In genomic region chr17:76333673-76334505, GRCh38 we compare ENCODE assay signal across 17 cellular contexts.
"Had no signal": no experiment of that assay in that cellular context is flagged by ENCODE, and none has a peak within 500 bp of the region (broad histone marks: within the 10 kb centered on the region; RNA-seq: fewer than 3 reads in every experiment).

No MANE protein-coding gene starts in this region.

- H3K4me1 ChIP-seq: foreskin keratinocyte, vagina had no signal

- H3K9me3 Mint-ChIP-seq: activated CD4-positive, alpha-beta memory T cell treated with anti-CD3 and anti-CD28 coated beads, Interleukin-2, amount 10 ng/mL, durations not matched to agents 7 days and 5 days; activated naive CD4-positive, alpha-beta T cell treated with anti-CD3 and anti-CD28 coated beads, Interleukin-2, amount 50 U/mL, for 72 hours; activated T-cell treated with anti-CD3 and anti-CD28 coated beads, Interleukin-2, amount 50 U/mL, for 4 hours; natural killer cell treated with Interleukin-12 subunit alpha and Interleukin-12 subunit beta and Interleukin-15 and Interleukin-18, amount 100 ng/mL, for 72 hours; stimulated activated naive B cell treated with anti-CD40 and anti-IgM and Interleukin-4, amounts not matched to agents 10 μg/mL and 1 μg/mL and 100 μg/mL, for 72 hours had no signal

- H3K9me3 ChIP-seq: psoas muscle, tibial artery, vagina had no signal

- H3K27ac ChIP-seq: foreskin keratinocyte, psoas muscle, tibial artery, vagina had no signal

- ATAC-seq: activated naive CD4-positive, alpha-beta T cell treated with anti-CD3 and anti-CD28 coated beads, Interleukin-2, amount 50 U/mL, for 72 hours; activated T-cell treated with anti-CD3 and anti-CD28 coated beads, Interleukin-2, amount 50 U/mL, for 4 hours; foreskin keratinocyte; natural killer cell treated with Interleukin-12 subunit alpha and Interleukin-12 subunit beta and Interleukin-15 and Interleukin-18, amount 100 ng/mL, for 72 hours; psoas muscle; stimulated activated naive B cell treated with anti-CD40 and anti-IgM and Interleukin-4, amounts not matched to agents 10 μg/mL and 1 μg/mL and 100 μg/mL, for 72 hours had no signal

- H3K27me3 Mint-ChIP-seq: activated CD4-positive, alpha-beta memory T cell treated with anti-CD3 and anti-CD28 coated beads, Interleukin-2, amount 10 ng/mL, durations not matched to agents 7 days and 5 days; natural killer cell treated with Interleukin-12 subunit alpha and Interleukin-12 subunit beta and Interleukin-15 and Interleukin-18, amount 100 ng/mL, for 72 hours; stimulated activated naive B cell treated with anti-CD40 and anti-IgM and Interleukin-4, amounts not matched to agents 10 μg/mL and 1 μg/mL and 100 μg/mL, for 72 hours had no signal

- H3K27me3 ChIP-seq: foreskin keratinocyte, tibial artery, vagina had no signal

- DNase-seq: activated CD4-positive, alpha-beta memory T cell treated with anti-CD3 and anti-CD28 coated beads, Interleukin-2, amount 10 ng/mL, durations not matched to agents 7 days and 5 days; activated gamma-delta T cell; activated T-cell treated with anti-CD3 and anti-CD28 coated beads, Interleukin-2, amount 50 U/mL, for 4 hours; cerebellar nuclear complex; effector CD8-positive, alpha-beta T cell; foreskin keratinocyte; glutamatergic neuron; kidney glomerular epithelial cell; mesendoderm; psoas muscle; stimulated activated CD4-positive, alpha-beta T cell treated with anti-CD3 and anti-CD28 coated beads, Interleukin-2, amount 100 ng/mL, for 48 hours; stimulated activated naive B cell treated with anti-CD40 and anti-IgM and Interleukin-4, amounts not matched to agents 10 μg/mL and 1 μg/mL and 100 μg/mL, for 72 hours; T1000 had no signal

- H3K4me3 ChIP-seq: psoas muscle, tibial artery, vagina had no signal

- H3K4me3 Mint-ChIP-seq: activated CD4-positive, alpha-beta memory T cell treated with anti-CD3 and anti-CD28 coated beads, Interleukin-2, amount 10 ng/mL, durations not matched to agents 7 days and 5 days; activated T-cell treated with anti-CD3 and anti-CD28 coated beads, Interleukin-2, amount 50 U/mL, for 4 hours; natural killer cell treated with Interleukin-12 subunit alpha and Interleukin-12 subunit beta and Interleukin-15 and Interleukin-18, amount 100 ng/mL, for 72 hours; stimulated activated naive B cell treated with anti-CD40 and anti-IgM and Interleukin-4, amounts not matched to agents 10 μg/mL and 1 μg/mL and 100 μg/mL, for 72 hours had no signal

- H3K36me3 Mint-ChIP-seq: activated naive CD4-positive, alpha-beta T cell treated with anti-CD3 and anti-CD28 coated beads, Interleukin-2, amount 50 U/mL, for 72 hours had no signal

- H3K27ac Mint-ChIP-seq: activated CD4-positive, alpha-beta memory T cell treated with anti-CD3 and anti-CD28 coated beads, Interleukin-2, amount 10 ng/mL, durations not matched to agents 7 days and 5 days had no signal
